Comparison of ENCODE assay signal across 21 cellular contexts in genomic region chr22:48315415-48316244, GRCh38.
DNase-seq lines count a peak whose midpoint lies in the region; ATAC-seq and TF ChIP-seq lines count a peak whose summit lies in the region.
"Had no signal": no experiment of that assay in that cellular context is flagged by ENCODE, and none has a peak within 500 bp of the region (broad histone marks: within the 10 kb centered on the region; RNA-seq: fewer than 3 reads in every experiment).

No MANE protein-coding gene starts in this region.

- no peak for TF ChIP-seq EP300 in sigmoid colon (IDR thresholded peaks at IDR 0.05)

- no peaks in the 10 kb centered on the region for H3K36me3 Mint-ChIP-seq in effector memory CD8-positive, alpha-beta T cell (ENCODE audit: insufficient read depth)

- no peak for ATAC-seq in effector memory CD8-positive, alpha-beta T cell (replicated peaks)
- ATAC-seq: gastrocnemius medialis; GM12878; naive thymus-derived CD4-positive, alpha-beta T cell had no signal

- peaks cover 0 to 2% (median under 1%) of the 10 kb centered on the region in 4 donors for H3K4me1 ChIP-seq in sigmoid colon
- H3K4me1 ChIP-seq: gastrocnemius medialis had no signal

- WGBS in sigmoid colon, 2 donors: 86 to 90% methylated on average over 24 of the region's 24 CpGs

- H3K4me1 Mint-ChIP-seq in effector memory CD8-positive, alpha-beta T cell (ENCODE audit: low read depth in 2 of 2): no peaks in the 10 kb centered on the region
- H3K4me1 Mint-ChIP-seq: naive thymus-derived CD4-positive, alpha-beta T cell had no signal

- TF ChIP-seq POLR2A in sigmoid colon (IDR thresholded peaks at IDR 0.05): no peak

- H3K9me3 Mint-ChIP-seq in effector memory CD8-positive, alpha-beta T cell: peaks cover 2 to 8% of the 10 kb centered on the region in 2 donors

- H3K27me3 Mint-ChIP-seq in effector memory CD8-positive, alpha-beta T cell: peaks cover 21 to 45% of the 10 kb centered on the region in 2 donors

- intact Hi-C loops in sigmoid colon (cut with DNase I): no loop called here

- H3K4me3 Mint-ChIP-seq in effector memory CD8-positive, alpha-beta T cell: no peak overlapping the region
- H3K4me3 Mint-ChIP-seq: naive thymus-derived CD4-positive, alpha-beta T cell had no signal

- no peak for TF ChIP-seq CTCF in sigmoid colon (IDR thresholded peaks at IDR 0.05)

- no peak overlapping the region for H3K27ac Mint-ChIP-seq in effector memory CD8-positive, alpha-beta T cell
- H3K27ac Mint-ChIP-seq: naive thymus-derived CD4-positive, alpha-beta T cell had no signal

- DNase-seq in H7 (peak; percentile 56), NCI-H446 treated with DMSO at 0.1 percent for 48 hours (lab: John Stamatoyannopoulos, UW) (peak; percentile 92), islet precursor cell (peak; percentile 40), sigmoid colon (peak; percentile 62), KG1 (lab: John Stamatoyannopoulos, UW) (no peak)
- DNase-seq in stimulated activated CD4-positive, alpha-beta T cell treated with anti-CD3 and anti-CD28 coated beads, Interleukin-1b, Interleukin-23, amount 100 ng/mL, for 48 hours: no peak
- no peak for DNase-seq in effector memory CD8-positive, alpha-beta T cell
- DNase-seq: activated CD4-positive, alpha-beta T cell treated with anti-CD3 and anti-CD28 coated beads for 48 hours; activated T-cell treated with anti-CD3 and anti-CD28 coated beads, Interleukin-2, amount 50 U/mL, for 48 hours; Calu3; gastrocnemius medialis; midbrain; MM.1S; naive thymus-derived CD4-positive, alpha-beta T cell; T-helper 2 cell; trophoblast cell had no signal

- H3K9me3 ChIP-seq in sigmoid colon: no peaks in the 10 kb centered on the region
- H3K9me3 ChIP-seq: gastrocnemius medialis had no signal

- H3K27me3 ChIP-seq in H7 (ENCODE audit: control insufficient read depth, insufficient read depth, low read length) (no peaks in the 10 kb centered on the region), sigmoid colon (peaks cover 0 to 3% (median 0%) of the 10 kb centered on the region in 3 donors)
- H3K27me3 ChIP-seq: gastrocnemius medialis, hepatocyte had no signal

- H3K36me3 ChIP-seq in H7 (replicated peaks; ENCODE audit: control insufficient read depth, insufficient read depth, low read length) (no peaks in the 10 kb centered on the region), sigmoid colon (no peaks in the 10 kb centered on the region)
- H3K36me3 ChIP-seq: gastrocnemius medialis had no signal

- H3K27ac ChIP-seq in sigmoid colon: no peak overlapping the region
- H3K27ac ChIP-seq: C4-2B, gastrocnemius medialis, hepatocyte, KMS-11 had no signal

- H3K4me3 ChIP-seq in H7 (ENCODE audit: insufficient read depth, low read depth, low read length) (no peak overlapping the region), sigmoid colon (no peak overlapping the region)
- H3K4me3 ChIP-seq: gastrocnemius medialis, GM12878, hepatocyte, smooth muscle cell had no signal

Comparison
In these comparisons a context has a peak if more than half of its experiments do, and no peak if none do; other contexts are left out.
1. DNase-seq: peak in H7 (single experiment), NCI-H446 treated with DMSO at 0.1 percent for 48 hours (single experiment), islet precursor cell (single experiment) and sigmoid colon (single experiment); none in stimulated activated CD4-positive, alpha-beta T cell treated with anti-CD3 and anti-CD28 coated beads, Interleukin-1b, Interleukin-23, amount 100 ng/mL, for 48 hours (single experiment), effector memory CD8-positive, alpha-beta T cell (0 of 3) and KG1 (single experiment).